2 cellular contexts compared by ENCODE assay signal in the genomic region with DNA sequence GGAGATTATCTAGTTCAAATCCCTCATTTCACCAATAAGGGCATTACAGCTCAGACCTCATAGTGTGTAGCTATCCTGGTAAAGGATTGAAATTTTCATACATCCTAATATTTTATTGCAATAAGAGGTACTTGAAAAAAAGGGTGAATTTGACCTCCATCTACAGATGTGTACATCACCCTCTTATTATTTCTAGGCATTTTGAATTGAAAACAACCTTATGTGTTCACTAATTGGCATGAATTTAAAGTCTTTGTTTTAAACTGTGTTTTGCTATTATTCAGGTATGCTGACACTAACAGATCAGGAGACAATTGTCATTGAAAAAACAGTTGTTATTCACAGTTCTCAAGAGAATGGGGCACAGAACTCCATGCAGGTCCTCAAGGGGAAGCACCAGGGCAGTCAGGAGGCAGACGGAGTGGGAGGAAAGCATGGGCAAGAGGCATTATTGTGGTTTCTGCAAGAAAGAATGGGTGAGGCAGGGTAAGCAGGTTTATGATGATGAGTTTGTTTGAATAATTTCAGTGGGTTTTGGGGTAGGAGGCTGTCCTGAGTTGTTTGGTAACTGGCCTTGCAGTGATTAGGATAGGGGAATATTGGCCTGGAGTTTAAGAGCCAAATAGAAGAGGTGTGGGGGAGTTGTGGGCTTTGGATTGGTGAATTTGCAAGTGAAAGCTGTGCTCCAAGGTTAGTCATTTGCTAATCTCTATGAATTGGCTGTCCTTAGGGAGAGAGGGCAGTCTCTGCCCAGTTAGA.
TF ChIP-seq lines count a peak whose summit lies in the region.

No MANE protein-coding gene starts in this region.

TF ChIP-seq in HCT116, 20 proteins besides CTCF, POLR2A, EP300 and RAD21:
- no peak for TF ChIP-seq EZH2 (IDR thresholded peaks at IDR 0.05)
- TF ChIP-seq SP1 (IDR thresholded peaks at IDR 0.05; ENCODE audit: low read depth) = no peak
- TF ChIP-seq REST (IDR thresholded peaks at IDR 0.05; ENCODE audit: low read depth) = no peak
- TF ChIP-seq CEBPB (IDR thresholded peaks at IDR 0.05; ENCODE audit: low read depth) = no peak
- no peak for TF ChIP-seq FOSL1 (IDR thresholded peaks at IDR 0.05; ENCODE audit: low read depth)
- TF ChIP-seq, protein P1, sequence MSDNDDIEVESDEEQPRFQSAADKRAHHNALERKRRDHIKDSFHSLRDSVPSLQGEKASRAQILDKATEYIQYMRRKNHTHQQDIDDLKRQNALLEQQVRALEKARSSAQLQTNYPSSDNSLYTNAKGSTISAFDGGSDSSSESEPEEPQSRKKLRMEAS (IDR thresholded peaks at IDR 0.05) = no peak
- TF ChIP-seq TCF7L2 (IDR thresholded peaks at IDR 0.05; ENCODE audit: borderline replicate concordance, extremely low read depth, insufficient read depth, insufficient read length) = no peak
- TF ChIP-seq SRF (IDR thresholded peaks at IDR 0.05; ENCODE audit: low read depth) = no peak
- no peak for TF ChIP-seq EGR1 (IDR thresholded peaks at IDR 0.05; ENCODE audit: low read depth)
- TF ChIP-seq YY1 (IDR thresholded peaks at IDR 0.05; ENCODE audit: extremely low read depth, insufficient replicate concordance, low read depth, low read length) = no peak
- TF ChIP-seq ELF1 (IDR thresholded peaks at IDR 0.05; ENCODE audit: borderline replicate concordance, low read depth) = no peak
- no peak for TF ChIP-seq ZBTB33 (IDR thresholded peaks at IDR 0.05; ENCODE audit: extremely low read depth, insufficient replicate concordance, low read length)
- no peak for TF ChIP-seq POLR2AphosphoS5 (IDR thresholded peaks at IDR 0.05; ENCODE audit: low read depth, low read length)
- no peak for TF ChIP-seq EZH2phosphoT487 (IDR thresholded peaks at IDR 0.05; ENCODE audit: borderline replicate concordance)
TF ChIP-seq in HCT116: peak in this region for 0.

TF ChIP-seq in H1, 55 proteins besides CTCF, POLR2A, EP300 and RAD21:
- TF ChIP-seq ZNF274 (IDR thresholded peaks at IDR 0.05; ENCODE audit: borderline replicate concordance, extremely low read depth, low read length) = no peak
- TF ChIP-seq GABPA (IDR thresholded peaks at IDR 0.05; ENCODE audit: borderline replicate concordance, insufficient read depth, low read length) = no peak
- peak; percentile 56; the same call in 1 of the 2 replicates for TF ChIP-seq YY1 (IDR thresholded peaks at IDR 0.05; ENCODE audit: low read depth, low read length)
- no peak for TF ChIP-seq SIRT6 (IDR thresholded peaks at IDR 0.05; ENCODE audit: low read length)
- no peak for TF ChIP-seq SP2 (IDR thresholded peaks at IDR 0.05; ENCODE audit: low read length)
- peak; percentile 85 for TF ChIP-seq NANOG (IDR thresholded peaks at IDR 0.05; ENCODE audit: insufficient read depth, low read depth, low read length, poor library complexity, severe bottlenecking)
- TF ChIP-seq RBBP5 (IDR thresholded peaks at IDR 0.05; ENCODE audit: borderline replicate concordance, low read depth, low read length) = peak; percentile 98
- TF ChIP-seq POU5F1 (IDR thresholded peaks at IDR 0.05; ENCODE audit: low read depth, low read length) = 0 out of 2 replicates have a peak, but pooled peaks have one; percentile 42
- TF ChIP-seq CBX5 (IDR thresholded peaks at IDR 0.05; ENCODE audit: low read depth, low read length) = no peak
- TF ChIP-seq RFX5 (IDR thresholded peaks at IDR 0.05; ENCODE audit: borderline replicate concordance, low read depth, low read length) = no peak
- TF ChIP-seq CEBPB (IDR thresholded peaks at IDR 0.05; ENCODE audit: low read depth, low read length) = no peak
- TF ChIP-seq FOSL1 (IDR thresholded peaks at IDR 0.05; ENCODE audit: insufficient read depth, low read depth, low read length) = no peak
- TF ChIP-seq TAF7 (optimal IDR thresholded peaks at IDR 0.05; ENCODE audit: borderline replicate concordance, low read depth, low read length) = peak; percentile 44
- TF ChIP-seq HDAC2 (IDR thresholded peaks at IDR 0.05; ENCODE audit: borderline replicate concordance in 1 of 2, low read depth in 2 of 2, low read length in 2 of 2) = peak; percentile 45 to 60; a peak in 2 of 4 replicates
- no peak for TF ChIP-seq CHD1 (IDR thresholded peaks at IDR 0.05; ENCODE audit: low read depth, low read length)
- TF ChIP-seq EZH2 (IDR thresholded peaks at IDR 0.05; ENCODE audit: low read depth, low read length, severe bottlenecking) = no peak
- TF ChIP-seq, protein P1 (IDR thresholded peaks at IDR 0.05) = 0 out of 2 replicates have a peak, but pooled peaks have one; percentile 21
- TF ChIP-seq HDAC6 (IDR thresholded peaks at IDR 0.05; ENCODE audit: low read depth, low read length) = no peak
- no peak; the same call in 1 of the 2 replicates for TF ChIP-seq CHD2 (IDR thresholded peaks at IDR 0.05; ENCODE audit: low read length)
- TF ChIP-seq TEAD4 (IDR thresholded peaks at IDR 0.05; ENCODE audit: low read depth, low read length) = no peak
- TF ChIP-seq BCL11A (IDR thresholded peaks at IDR 0.05; ENCODE audit: low read depth in 2 of 2, low read length in 2 of 2) = no peak
- TF ChIP-seq BACH1 (IDR thresholded peaks at IDR 0.05; ENCODE audit: low read length) = no peak
- TF ChIP-seq SUZ12 (IDR thresholded peaks at IDR 0.05; ENCODE audit: low read length) = no peak
- TF ChIP-seq ASH2L (IDR thresholded peaks at IDR 0.05; ENCODE audit: low read length) = peak; percentile 99
- TF ChIP-seq TCF12 (IDR thresholded peaks at IDR 0.05; ENCODE audit: low read depth, low read length) = no peak
- no peak for TF ChIP-seq CREB1 (IDR thresholded peaks at IDR 0.05)
- TF ChIP-seq, protein P2, sequence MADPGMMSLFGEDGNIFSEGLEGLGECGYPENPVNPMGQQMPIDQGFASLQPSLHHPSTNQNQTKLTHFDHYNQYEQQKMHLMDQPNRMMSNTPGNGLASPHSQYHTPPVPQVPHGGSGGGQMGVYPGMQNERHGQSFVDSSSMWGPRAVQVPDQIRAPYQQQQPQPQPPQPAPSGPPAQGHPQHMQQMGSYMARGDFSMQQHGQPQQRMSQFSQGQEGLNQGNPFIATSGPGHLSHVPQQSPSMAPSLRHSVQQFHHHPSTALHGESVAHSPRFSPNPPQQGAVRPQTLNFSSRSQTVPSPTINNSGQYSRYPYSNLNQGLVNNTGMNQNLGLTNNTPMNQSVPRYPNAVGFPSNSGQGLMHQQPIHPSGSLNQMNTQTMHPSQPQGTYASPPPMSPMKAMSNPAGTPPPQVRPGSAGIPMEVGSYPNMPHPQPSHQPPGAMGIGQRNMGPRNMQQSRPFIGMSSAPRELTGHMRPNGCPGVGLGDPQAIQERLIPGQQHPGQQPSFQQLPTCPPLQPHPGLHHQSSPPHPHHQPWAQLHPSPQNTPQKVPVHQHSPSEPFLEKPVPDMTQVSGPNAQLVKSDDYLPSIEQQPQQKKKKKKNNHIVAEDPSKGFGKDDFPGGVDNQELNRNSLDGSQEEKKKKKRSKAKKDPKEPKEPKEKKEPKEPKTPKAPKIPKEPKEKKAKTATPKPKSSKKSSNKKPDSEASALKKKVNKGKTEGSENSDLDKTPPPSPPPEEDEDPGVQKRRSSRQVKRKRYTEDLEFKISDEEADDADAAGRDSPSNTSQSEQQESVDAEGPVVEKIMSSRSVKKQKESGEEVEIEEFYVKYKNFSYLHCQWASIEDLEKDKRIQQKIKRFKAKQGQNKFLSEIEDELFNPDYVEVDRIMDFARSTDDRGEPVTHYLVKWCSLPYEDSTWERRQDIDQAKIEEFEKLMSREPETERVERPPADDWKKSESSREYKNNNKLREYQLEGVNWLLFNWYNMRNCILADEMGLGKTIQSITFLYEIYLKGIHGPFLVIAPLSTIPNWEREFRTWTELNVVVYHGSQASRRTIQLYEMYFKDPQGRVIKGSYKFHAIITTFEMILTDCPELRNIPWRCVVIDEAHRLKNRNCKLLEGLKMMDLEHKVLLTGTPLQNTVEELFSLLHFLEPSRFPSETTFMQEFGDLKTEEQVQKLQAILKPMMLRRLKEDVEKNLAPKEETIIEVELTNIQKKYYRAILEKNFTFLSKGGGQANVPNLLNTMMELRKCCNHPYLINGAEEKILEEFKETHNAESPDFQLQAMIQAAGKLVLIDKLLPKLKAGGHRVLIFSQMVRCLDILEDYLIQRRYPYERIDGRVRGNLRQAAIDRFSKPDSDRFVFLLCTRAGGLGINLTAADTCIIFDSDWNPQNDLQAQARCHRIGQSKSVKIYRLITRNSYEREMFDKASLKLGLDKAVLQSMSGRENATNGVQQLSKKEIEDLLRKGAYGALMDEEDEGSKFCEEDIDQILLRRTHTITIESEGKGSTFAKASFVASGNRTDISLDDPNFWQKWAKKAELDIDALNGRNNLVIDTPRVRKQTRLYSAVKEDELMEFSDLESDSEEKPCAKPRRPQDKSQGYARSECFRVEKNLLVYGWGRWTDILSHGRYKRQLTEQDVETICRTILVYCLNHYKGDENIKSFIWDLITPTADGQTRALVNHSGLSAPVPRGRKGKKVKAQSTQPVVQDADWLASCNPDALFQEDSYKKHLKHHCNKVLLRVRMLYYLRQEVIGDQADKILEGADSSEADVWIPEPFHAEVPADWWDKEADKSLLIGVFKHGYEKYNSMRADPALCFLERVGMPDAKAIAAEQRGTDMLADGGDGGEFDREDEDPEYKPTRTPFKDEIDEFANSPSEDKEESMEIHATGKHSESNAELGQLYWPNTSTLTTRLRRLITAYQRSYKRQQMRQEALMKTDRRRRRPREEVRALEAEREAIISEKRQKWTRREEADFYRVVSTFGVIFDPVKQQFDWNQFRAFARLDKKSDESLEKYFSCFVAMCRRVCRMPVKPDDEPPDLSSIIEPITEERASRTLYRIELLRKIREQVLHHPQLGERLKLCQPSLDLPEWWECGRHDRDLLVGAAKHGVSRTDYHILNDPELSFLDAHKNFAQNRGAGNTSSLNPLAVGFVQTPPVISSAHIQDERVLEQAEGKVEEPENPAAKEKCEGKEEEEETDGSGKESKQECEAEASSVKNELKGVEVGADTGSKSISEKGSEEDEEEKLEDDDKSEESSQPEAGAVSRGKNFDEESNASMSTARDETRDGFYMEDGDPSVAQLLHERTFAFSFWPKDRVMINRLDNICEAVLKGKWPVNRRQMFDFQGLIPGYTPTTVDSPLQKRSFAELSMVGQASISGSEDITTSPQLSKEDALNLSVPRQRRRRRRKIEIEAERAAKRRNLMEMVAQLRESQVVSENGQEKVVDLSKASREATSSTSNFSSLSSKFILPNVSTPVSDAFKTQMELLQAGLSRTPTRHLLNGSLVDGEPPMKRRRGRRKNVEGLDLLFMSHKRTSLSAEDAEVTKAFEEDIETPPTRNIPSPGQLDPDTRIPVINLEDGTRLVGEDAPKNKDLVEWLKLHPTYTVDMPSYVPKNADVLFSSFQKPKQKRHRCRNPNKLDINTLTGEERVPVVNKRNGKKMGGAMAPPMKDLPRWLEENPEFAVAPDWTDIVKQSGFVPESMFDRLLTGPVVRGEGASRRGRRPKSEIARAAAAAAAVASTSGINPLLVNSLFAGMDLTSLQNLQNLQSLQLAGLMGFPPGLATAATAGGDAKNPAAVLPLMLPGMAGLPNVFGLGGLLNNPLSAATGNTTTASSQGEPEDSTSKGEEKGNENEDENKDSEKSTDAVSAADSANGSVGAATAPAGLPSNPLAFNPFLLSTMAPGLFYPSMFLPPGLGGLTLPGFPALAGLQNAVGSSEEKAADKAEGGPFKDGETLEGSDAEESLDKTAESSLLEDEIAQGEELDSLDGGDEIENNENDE (IDR thresholded peaks at IDR 0.05; ENCODE audit: insufficient replicate concordance, low read length) = peak; percentile 95
